In genomic region chr10:133021116-133021962, GRCh38 we compare ENCODE assay signal across 22 cellular contexts.
"Had no signal": no experiment of that assay in that cellular context is flagged by ENCODE, and none has a peak within 500 bp of the region (broad histone marks: within the 10 kb centered on the region; RNA-seq: fewer than 3 reads in every experiment).

No MANE protein-coding gene starts in this region.

- H3K27ac Mint-ChIP-seq: memory B cell; mesothelial cell of epicardium; natural killer cell; stimulated activated naive B cell treated with anti-CD40 and anti-IgM and Interleukin-4, amounts not matched to agents 10 μg/mL and 1 μg/mL and 100 μg/mL, for 72 hours had no signal

- H3K4me3 Mint-ChIP-seq: memory B cell; mesothelial cell of epicardium; natural killer cell; stimulated activated naive B cell treated with anti-CD40 and anti-IgM and Interleukin-4, amounts not matched to agents 10 μg/mL and 1 μg/mL and 100 μg/mL, for 72 hours had no signal

- ATAC-seq: natural killer cell; psoas muscle; stimulated activated naive B cell treated with anti-CD40 and anti-IgM and Interleukin-4, amounts not matched to agents 10 μg/mL and 1 μg/mL and 100 μg/mL, for 72 hours had no signal

- H3K4me3 ChIP-seq: colonic mucosa, esophagus squamous epithelium, lower lobe of right lung, psoas muscle, spleen, stomach, thoracic aorta, transverse colon had no signal

- H3K36me3 Mint-ChIP-seq: memory B cell; mesothelial cell of epicardium; natural killer cell; stimulated activated naive B cell treated with anti-CD40 and anti-IgM and Interleukin-4, amounts not matched to agents 10 μg/mL and 1 μg/mL and 100 μg/mL, for 72 hours had no signal

- H3K27me3 ChIP-seq: colonic mucosa had no signal

- H3K36me3 ChIP-seq: colonic mucosa, esophagus squamous epithelium, lower lobe of right lung, neutrophil, spleen, stomach, thoracic aorta, transverse colon had no signal

- H3K4me1 ChIP-seq: colonic mucosa, esophagus squamous epithelium, lower lobe of right lung, psoas muscle, transverse colon had no signal

- H3K9me3 ChIP-seq: colonic mucosa, esophagus squamous epithelium, lower lobe of right lung, neutrophil, psoas muscle, spleen, stomach, thoracic aorta, transverse colon had no signal

- H3K27ac ChIP-seq: colonic mucosa, esophagus squamous epithelium, lower lobe of right lung, neutrophil, psoas muscle, spleen, stomach, thoracic aorta, transverse colon had no signal

- H3K9me3 Mint-ChIP-seq: memory B cell; mesothelial cell of epicardium; natural killer cell; stimulated activated naive B cell treated with anti-CD40 and anti-IgM and Interleukin-4, amounts not matched to agents 10 μg/mL and 1 μg/mL and 100 μg/mL, for 72 hours had no signal

- H3K4me1 Mint-ChIP-seq: memory B cell; mesothelial cell of epicardium; natural killer cell; stimulated activated naive B cell treated with anti-CD40 and anti-IgM and Interleukin-4, amounts not matched to agents 10 μg/mL and 1 μg/mL and 100 μg/mL, for 72 hours had no signal

- DNase-seq: colonic mucosa; dermis blood vessel endothelial cell; esophagus squamous epithelium; foreskin fibroblast; head of caudate nucleus; hippocampal formation; kidney glomerular epithelial cell; lower lobe of right lung; natural killer cell; retina; spleen; stimulated activated CD4-positive, alpha-beta T cell treated with anti-CD3 and anti-CD28 coated beads, Interleukin-15, amount 100 ng/mL, for 24 hours; stimulated activated CD4-positive, alpha-beta T cell treated with anti-CD3 and anti-CD28 coated beads, Interleukin-1b, Interleukin-23, amount 100 ng/mL, for 48 hours; stimulated activated CD4-positive, alpha-beta T cell treated with anti-CD3 and anti-CD28 coated beads, Interleukin-4, amount 100 ng/mL, for 24 hours; stimulated activated naive B cell treated with anti-CD40 and anti-IgM and Interleukin-4, amounts not matched to agents 10 μg/mL and 1 μg/mL and 100 μg/mL, for 72 hours; stomach; transverse colon had no signal
